In genomic region chr10:69375307-69376151, GRCh38 we compare ENCODE assay signal across 9 cellular contexts. TPM values are rescaled to one million over a fixed set of nuclear protein-coding genes. Genes with fewer than 3 reads are reported as not detected.
DNase-seq lines count a peak whose midpoint lies in the region; ATAC-seq and TF ChIP-seq lines count a peak whose summit lies in the region.
"Had no signal": no experiment of that assay in that cellular context is flagged by ENCODE, and none has a peak within 500 bp of the region (broad histone marks: within the 10 kb centered on the region; RNA-seq: fewer than 3 reads in every experiment).

No MANE protein-coding gene starts in this region.

- H3K27ac ChIP-seq in HUES64 (ENCODE audit: low read depth, low read length) (peak overlapping the region; percentile 76), ascending aorta (peak overlapping the region; percentile 71 to 75), iPS-18a (ENCODE audit: low read length) (no peak overlapping the region)

- 68% methylated on average over 18 of the region's 19 CpGs for WGBS in HUES64

- H3K27me3 ChIP-seq in HUES64 (ENCODE audit: insufficient read depth, low read length) (no peaks in the 10 kb centered on the region), ascending aorta (no peaks in the 10 kb centered on the region), iPS-18a (ENCODE audit: control insufficient read depth, insufficient read depth, low read length) (no peaks in the 10 kb centered on the region), skeletal muscle satellite cell (ENCODE audit: control insufficient read depth, insufficient read depth, low read length) (no peaks in the 10 kb centered on the region)

- no peak for TF ChIP-seq CTCF in ascending aorta (IDR thresholded peaks at IDR 0.05)

- DNase-seq in ascending aorta (ENCODE audit: low spot score in 2 of 2) (peak in 1 of 2 donors; percentile 74), NCI-H526 (lab: John Stamatoyannopoulos, UW) (no peak), DMS79 treated with DMSO at 0.1 percent for 48 hours (lab: John Stamatoyannopoulos, UW) (no peak), hepatic stellate cell (ENCODE audit: low spot score) (no peak)
- DNase-seq: amniotic stem cell had no signal

- no peaks in the 10 kb centered on the region for H3K9me3 ChIP-seq in HUES64 (ENCODE audit: insufficient read depth, low read depth, low read length)
- H3K9me3 ChIP-seq in ascending aorta, result no peaks in the 10 kb centered on the region
- H3K9me3 ChIP-seq in iPS-18a (ENCODE audit: control insufficient read depth, low read depth, low read length), result no peaks in the 10 kb centered on the region
- H3K9me3 ChIP-seq in skeletal muscle satellite cell (replicated peaks; ENCODE audit: low read length), result no peaks in the 10 kb centered on the region

- no peak for ATAC-seq in HG03097 (IDR thresholded peaks at IDR 0.05; ENCODE audit: low FRiP score, unreplicated experiment)

- intact Hi-C loops in ascending aorta (cut with DNase I), result loop anchor here (5.0 kb wide), 2 partner anchors 43 to 58 kb away; no protein-coding TSS in a partner anchor

- H3K4me2 ChIP-seq in skeletal muscle satellite cell (ENCODE audit: low read length), result peak overlapping the region; percentile 50

- H3K4me1 ChIP-seq in HUES64 (ENCODE audit: insufficient read depth, low read length) (peaks cover 12% of the 10 kb centered on the region; the same call in 1 of the 2 replicates), ascending aorta (peaks cover 11 to 25% of the 10 kb centered on the region in 2 donors), iPS-18a (ENCODE audit: control insufficient read depth, low read depth, low read length) (peaks cover 13% of the 10 kb centered on the region), skeletal muscle satellite cell (ENCODE audit: control insufficient read depth, insufficient read depth, low read length) (peaks cover 25% of the 10 kb centered on the region)

- peak overlapping the region; percentile 17; the same call in 1 of the 2 replicates for H3K9ac ChIP-seq in HUES64 (ENCODE audit: low read depth, low read length)
- peak overlapping the region; percentile 24 for H3K9ac ChIP-seq in iPS-18a (ENCODE audit: low read length)
- peak overlapping the region; percentile 39 for H3K9ac ChIP-seq in skeletal muscle satellite cell (ENCODE audit: low read depth, low read length)

- H3K36me3 ChIP-seq in HUES64 (ENCODE audit: insufficient read depth, low read length), result peaks cover 70% of the 10 kb centered on the region
- H3K36me3 ChIP-seq in ascending aorta, result peaks cover 51 to 66% of the 10 kb centered on the region in 2 donors
- peaks cover 36% of the 10 kb centered on the region for H3K36me3 ChIP-seq in iPS-18a (ENCODE audit: control insufficient read depth, low read depth, low read length)
- H3K36me3 ChIP-seq in skeletal muscle satellite cell (ENCODE audit: insufficient read depth, low read length), result peaks cover 73% of the 10 kb centered on the region

- H3K4me3 ChIP-seq in HUES64 (ENCODE audit: low read length) (no peak overlapping the region), ascending aorta (peak overlapping the region in 1 of 2 donors; percentile 42), iPS-18a (ENCODE audit: low read length) (no peak overlapping the region), skeletal muscle satellite cell (ENCODE audit: low read length) (no peak overlapping the region)

RNA-seq across cellular contexts. Expression of gene TACR2, which starts 41.2 kb away (rescaled TPM):
- polyA plus RNA-seq in HUES64 (2013, experiment 1 of 2), result not detected
- not detected for polyA plus RNA-seq in HUES64 (2013, experiment 2 of 2)
- total RNA-seq in ascending aorta, result not detected
- 0.44 TPM in 1 of 2 replicates, not detected in the other for total RNA-seq in skeletal muscle satellite cell (2012; rRNA removed)
